In genomic region chr13:25380741-25381324, GRCh38 we compare ENCODE assay signal across 37 cellular contexts. TPM values are rescaled to one million over a fixed set of nuclear protein-coding genes. Genes with fewer than 3 reads are reported as not detected.
"Had no signal": no experiment of that assay in that cellular context is flagged by ENCODE, and none has a peak within 500 bp of the region (broad histone marks: within the 10 kb centered on the region; RNA-seq: fewer than 3 reads in every experiment).

No MANE protein-coding gene starts in this region.

- H3K9me3 Mint-ChIP-seq: activated B cell treated with CpG ODN at 0.5 μM for 24 hours; activated CD4-positive, alpha-beta memory T cell treated with anti-CD3 and anti-CD28 coated beads for 36 hours; activated CD4-positive, alpha-beta T cell treated with anti-CD3 and anti-CD28 coated beads, Interleukin-2, amount 10 ng/mL, durations not matched to agents 24 days and 14 days; activated CD8-positive, alpha-beta T cell treated with anti-CD3 and anti-CD28 coated beads for 36 hours; activated naive CD4-positive, alpha-beta T cell treated with anti-CD3 and anti-CD28 coated beads, Interleukin-2, amount 10 ng/mL, durations not matched to agents 7 days and 5 days; activated naive CD4-positive, alpha-beta T cell treated with anti-CD3 and anti-CD28 coated beads, Interleukin-2, amount 50 U/mL, for 24 hours; activated naive CD8-positive, alpha-beta T cell treated with anti-CD3 and anti-CD28 coated beads, Interleukin-2, amount 10 ng/mL, durations not matched to agents 7 days and 5 days; activated naive CD8-positive, alpha-beta T cell treated with anti-CD3 and anti-CD28 coated beads, Interleukin-2, amount 50 U/mL, for 24 hours; activated T-helper 2 cell treated with anti-CD3 and anti-CD28 coated beads, Interferon-gamma antibody, Interleukin-2, Interleukin-4, amounts not matched to agents 10 μg/mL and 5 μg/mL and 100 μg/mL, durations not matched to agents 14 hours and 24 hours and 36 hours; central memory CD8-positive, alpha-beta T cell; T-helper 1 cell treated with Interleukin-12 subunit alpha and Interleukin-12 subunit beta and Interleukin-4 antibody, amounts not matched to agents 30 μg/mL and 1 μg/mL, for 36 hours; T-helper 2 cell treated with Interferon-gamma antibody and Interleukin-4, amounts not matched to agents 5 μg/mL and 100 μg/mL, for 36 hours had no signal

- H3K9me3 ChIP-seq: ascending aorta had no signal

- H3K27me3 ChIP-seq: ascending aorta, cardiac muscle cell had no signal

- H3K36me3 Mint-ChIP-seq: activated CD4-positive, alpha-beta memory T cell treated with anti-CD3 and anti-CD28 coated beads for 36 hours; activated naive CD4-positive, alpha-beta T cell treated with anti-CD3 and anti-CD28 coated beads, Interleukin-2, amount 10 ng/mL, durations not matched to agents 7 days and 5 days; activated naive CD4-positive, alpha-beta T cell treated with anti-CD3 and anti-CD28 coated beads, Interleukin-2, amount 50 U/mL, for 24 hours; activated naive CD8-positive, alpha-beta T cell; activated naive CD8-positive, alpha-beta T cell treated with anti-CD3 and anti-CD28 coated beads, Interleukin-2, amount 10 ng/mL, durations not matched to agents 7 days and 5 days; brain had no signal

- H3K4me1 Mint-ChIP-seq: activated B cell treated with CpG ODN at 0.5 μM for 24 hours; activated CD4-positive, alpha-beta T cell treated with anti-CD3 and anti-CD28 coated beads, Interleukin-2, amount 10 ng/mL, durations not matched to agents 24 days and 14 days; activated naive CD4-positive, alpha-beta T cell treated with anti-CD3 and anti-CD28 coated beads, Interleukin-2, amount 10 ng/mL, durations not matched to agents 7 days and 5 days; activated naive CD4-positive, alpha-beta T cell treated with anti-CD3 and anti-CD28 coated beads, Interleukin-2, amount 50 U/mL, for 24 hours; activated naive CD8-positive, alpha-beta T cell treated with anti-CD3 and anti-CD28 coated beads, Interleukin-2, amount 10 ng/mL, durations not matched to agents 7 days and 5 days; activated naive CD8-positive, alpha-beta T cell treated with anti-CD3 and anti-CD28 coated beads, Interleukin-2, amount 50 U/mL, for 24 hours; central memory CD8-positive, alpha-beta T cell had no signal

- H3K36me3 ChIP-seq: ascending aorta, cardiac muscle cell had no signal

- H3K4me1 ChIP-seq: ascending aorta had no signal

- H3K27ac Mint-ChIP-seq: activated B cell treated with CpG ODN at 0.5 μM for 24 hours; activated CD4-positive, alpha-beta memory T cell treated with anti-CD3 and anti-CD28 coated beads for 36 hours; activated CD4-positive, alpha-beta T cell treated with anti-CD3 and anti-CD28 coated beads, Interleukin-2, amount 10 ng/mL, durations not matched to agents 24 days and 14 days; activated CD8-positive, alpha-beta T cell treated with anti-CD3 and anti-CD28 coated beads for 36 hours; activated naive CD4-positive, alpha-beta T cell treated with anti-CD3 and anti-CD28 coated beads, Interleukin-2, amount 10 ng/mL, durations not matched to agents 7 days and 5 days; activated naive CD4-positive, alpha-beta T cell treated with anti-CD3 and anti-CD28 coated beads, Interleukin-2, amount 50 U/mL, for 24 hours; activated naive CD8-positive, alpha-beta T cell; activated naive CD8-positive, alpha-beta T cell treated with anti-CD3 and anti-CD28 coated beads, Interleukin-2, amount 10 ng/mL, durations not matched to agents 7 days and 5 days; activated naive CD8-positive, alpha-beta T cell treated with anti-CD3 and anti-CD28 coated beads, Interleukin-2, amount 50 U/mL, for 24 hours; activated T-helper 2 cell treated with anti-CD3 and anti-CD28 coated beads, Interferon-gamma antibody, Interleukin-2, Interleukin-4, amounts not matched to agents 10 μg/mL and 5 μg/mL and 100 μg/mL, durations not matched to agents 14 hours and 24 hours and 36 hours; T-helper 1 cell treated with Interleukin-12 subunit alpha and Interleukin-12 subunit beta and Interleukin-4 antibody, amounts not matched to agents 30 μg/mL and 1 μg/mL, for 36 hours; T-helper 2 cell treated with Interferon-gamma antibody and Interleukin-4, amounts not matched to agents 5 μg/mL and 100 μg/mL, for 36 hours had no signal

- FAIRE-seq: bronchial epithelial cell, TTC549 had no signal

- DNase-seq: activated B cell treated with CpG ODN at 0.5 μM for 24 hours; activated CD4-positive, alpha-beta memory T cell treated with anti-CD3 and anti-CD28 coated beads for 36 hours; activated CD4-positive, alpha-beta T cell treated with anti-CD3 and anti-CD28 coated beads for 4 hours; activated CD4-positive, alpha-beta T cell treated with anti-CD3 and anti-CD28 coated beads, Interleukin-2, amount 10 ng/mL, durations not matched to agents 24 days and 14 days; activated CD4-positive, alpha-beta T cell treated with anti-CD3 and anti-CD28 coated beads, Interleukin-2, amount 50 U/mL, for 1 hour; activated CD4-positive, alpha-beta T cell treated with anti-CD3 and anti-CD28 coated beads, Interleukin-2, amount 50 U/mL, for 4 hours; activated CD4-positive, CD25-positive, alpha-beta regulatory T cell treated with anti-CD3 and anti-CD28 coated beads, Interleukin-2, amount 50 U/mL, for 72 hours; activated CD8-positive, alpha-beta memory T cell treated with anti-CD3 and anti-CD28 coated beads, Interleukin-2, amount 50 U/mL, for 4 hours; activated CD8-positive, alpha-beta T cell treated with anti-CD3 and anti-CD28 coated beads for 36 hours; activated effector memory CD4-positive, alpha-beta T cell treated with Interleukin-2 at 50 U/mL for 16 hours; activated gamma-delta T cell; activated naive CD4-positive, alpha-beta T cell treated with anti-CD3 and anti-CD28 coated beads, Interleukin-2, amount 10 ng/mL, durations not matched to agents 7 days and 5 days; activated naive CD4-positive, alpha-beta T cell treated with Interleukin-2 at 50 U/mL for 16 hours; activated naive CD8-positive, alpha-beta T cell treated with anti-CD3 and anti-CD28 coated beads, Interleukin-2, amount 10 ng/mL, durations not matched to agents 7 days and 5 days; activated naive CD8-positive, alpha-beta T cell treated with anti-CD3 and anti-CD28 coated beads, Interleukin-2, amount 50 U/mL, for 24 hours; activated T-cell treated with anti-CD3 and anti-CD28 coated beads for 4 hours; activated T-cell treated with anti-CD3 and anti-CD28 coated beads, Interleukin-2, amount 50 U/mL, for 1 hour; activated T-cell treated with anti-CD3 and anti-CD28 coated beads, Interleukin-2, amount 50 U/mL, for 48 hours; amygdala; anterior cingulate cortex; caudate nucleus; cerebellar nuclear complex; T-helper 1 cell; T-helper 2 cell; T-helper 9 cell had no signal

- H3K4me3 ChIP-seq: ascending aorta, cardiac muscle cell had no signal

- ATAC-seq: activated CD8-positive, alpha-beta T cell treated with anti-CD3 and anti-CD28 coated beads for 36 hours; activated naive CD8-positive, alpha-beta T cell treated with anti-CD3 and anti-CD28 coated beads, Interleukin-2, amount 50 U/mL, for 24 hours had no signal

- H3K27ac ChIP-seq: ascending aorta, cardiac muscle cell, VCaP had no signal

- H3K4me3 Mint-ChIP-seq: activated B cell treated with CpG ODN at 0.5 μM for 24 hours; activated CD4-positive, alpha-beta memory T cell treated with anti-CD3 and anti-CD28 coated beads for 36 hours; activated CD4-positive, alpha-beta T cell treated with anti-CD3 and anti-CD28 coated beads, Interleukin-2, amount 10 ng/mL, durations not matched to agents 24 days and 14 days; activated CD8-positive, alpha-beta T cell treated with anti-CD3 and anti-CD28 coated beads for 36 hours; activated naive CD4-positive, alpha-beta T cell treated with anti-CD3 and anti-CD28 coated beads, Interleukin-2, amount 10 ng/mL, durations not matched to agents 7 days and 5 days; activated naive CD4-positive, alpha-beta T cell treated with anti-CD3 and anti-CD28 coated beads, Interleukin-2, amount 50 U/mL, for 24 hours; activated naive CD8-positive, alpha-beta T cell; activated naive CD8-positive, alpha-beta T cell treated with anti-CD3 and anti-CD28 coated beads, Interleukin-2, amount 10 ng/mL, durations not matched to agents 7 days and 5 days; activated naive CD8-positive, alpha-beta T cell treated with anti-CD3 and anti-CD28 coated beads, Interleukin-2, amount 50 U/mL, for 24 hours; brain; central memory CD8-positive, alpha-beta T cell; T-helper 1 cell treated with Interleukin-12 subunit alpha and Interleukin-12 subunit beta and Interleukin-4 antibody, amounts not matched to agents 30 μg/mL and 1 μg/mL, for 36 hours; T-helper 2 cell treated with Interferon-gamma antibody and Interleukin-4, amounts not matched to agents 5 μg/mL and 100 μg/mL, for 36 hours had no signal

RNA-seq across cellular contexts. Expression of gene ATP8A2, which starts 9.1 kb away (rescaled TPM):
- total RNA-seq: activated B cell treated with CpG ODN at 0.5 μM for 24 hours, bronchial epithelial cell had no signal
